In genomic region chr16:27080870-27081269, GRCh38 we compare ENCODE assay signal across 11 cellular contexts. TPM values are rescaled to one million over a fixed set of nuclear protein-coding genes. Genes with fewer than 3 reads are reported as not detected.
A peak's percentile ranks its signal among the peaks of the same experiment; 100 is the strongest.
DNase-seq lines count a peak whose midpoint lies in the region; ATAC-seq and TF ChIP-seq lines count a peak whose summit lies in the region.
"Had no signal": no experiment of that assay in that cellular context is flagged by ENCODE, and none has a peak within 500 bp of the region (broad histone marks: within the 10 kb centered on the region; RNA-seq: fewer than 3 reads in every experiment).

No MANE protein-coding gene starts in this region.

- DNase-seq in AG04450 (ENCODE audit: low read depth, low spot score) (no peak), RPMI8226 (peak; percentile 12), hepatic stellate cell (ENCODE audit: low spot score) (peak; percentile 36)
- no peak for DNase-seq in activated T-cell treated with anti-CD3 and anti-CD28 coated beads, Interleukin-2, amount 50 U/mL, for 24 hours
- DNase-seq in activated CD4-positive, alpha-beta T cell treated with anti-CD3 and anti-CD28 coated beads, Interleukin-2, amount 50 U/mL, for 4 hours, result no peak
- DNase-seq: activated naive CD4-positive, alpha-beta T cell treated with anti-CD3 and anti-CD28 coated beads, Interleukin-2, amount 10 ng/mL, durations not matched to agents 7 days and 5 days; GF-D8 had no signal

- ATAC-seq in HG03025 (IDR thresholded peaks at IDR 0.05; ENCODE audit: low FRiP score, unreplicated experiment) (no peak), GM18520 (IDR thresholded peaks at IDR 0.05; ENCODE audit: unreplicated experiment) (no peak)

- no peak overlapping the region for H3K27ac ChIP-seq in AG04450 (ENCODE audit: low read depth, low read length)
- H3K27ac ChIP-seq: suprapubic skin had no signal

- no peaks in the 10 kb centered on the region for H3K9me3 ChIP-seq in AG04450 (ENCODE audit: control insufficient read depth, insufficient read depth, low read length)
- H3K9me3 ChIP-seq: suprapubic skin had no signal

- POLR2A ChIA-PET in AG04450 (lab: Yijun Ruan, JAX), result no interaction called here

- peaks cover 3% of the 10 kb centered on the region for H3K9me3 Mint-ChIP-seq in activated T-cell treated with anti-CD3 and anti-CD28 coated beads, Interleukin-2, amount 50 U/mL, for 24 hours
- H3K9me3 Mint-ChIP-seq: activated naive CD4-positive, alpha-beta T cell treated with anti-CD3 and anti-CD28 coated beads, Interleukin-2, amount 10 ng/mL, durations not matched to agents 7 days and 5 days had no signal

- no peaks in the 10 kb centered on the region for H3K36me3 Mint-ChIP-seq in activated T-cell treated with anti-CD3 and anti-CD28 coated beads, Interleukin-2, amount 50 U/mL, for 24 hours (ENCODE audit: low read depth)
- H3K36me3 Mint-ChIP-seq: activated naive CD4-positive, alpha-beta T cell treated with anti-CD3 and anti-CD28 coated beads, Interleukin-2, amount 10 ng/mL, durations not matched to agents 7 days and 5 days had no signal

- no peak overlapping the region for H3K27ac Mint-ChIP-seq in activated T-cell treated with anti-CD3 and anti-CD28 coated beads, Interleukin-2, amount 50 U/mL, for 24 hours
- H3K27ac Mint-ChIP-seq: activated naive CD4-positive, alpha-beta T cell treated with anti-CD3 and anti-CD28 coated beads, Interleukin-2, amount 10 ng/mL, durations not matched to agents 7 days and 5 days had no signal

- TF ChIP-seq CTCF in AG04450 (IDR thresholded peaks at IDR 0.05; ENCODE audit: low read depth, low read length), result peak; percentile 52
- TF ChIP-seq CTCF in GM12875 (IDR thresholded peaks at IDR 0.05; ENCODE audit: borderline replicate concordance, insufficient read depth, low read depth, low read length), result peak; percentile 53; the same call in 1 of the 2 replicates

- CTCF ChIA-PET in AG04450 (lab: Charles Lee), result interaction anchor here (1.1 kb wide), 1 partner anchor 29 kb away, joined by 9 read pairs; no protein-coding TSS in a partner anchor

- H3K4me3 Mint-ChIP-seq in activated T-cell treated with anti-CD3 and anti-CD28 coated beads, Interleukin-2, amount 50 U/mL, for 24 hours, result no peak overlapping the region
- H3K4me3 Mint-ChIP-seq: activated naive CD4-positive, alpha-beta T cell treated with anti-CD3 and anti-CD28 coated beads, Interleukin-2, amount 10 ng/mL, durations not matched to agents 7 days and 5 days had no signal

- H3K4me1 Mint-ChIP-seq in activated T-cell treated with anti-CD3 and anti-CD28 coated beads, Interleukin-2, amount 50 U/mL, for 24 hours (ENCODE audit: low read depth), result no peaks in the 10 kb centered on the region
- H3K4me1 Mint-ChIP-seq: activated naive CD4-positive, alpha-beta T cell treated with anti-CD3 and anti-CD28 coated beads, Interleukin-2, amount 10 ng/mL, durations not matched to agents 7 days and 5 days had no signal

- peaks cover 7% of the 10 kb centered on the region for H3K27me3 ChIP-seq in AG04450 (ENCODE audit: control insufficient read depth, insufficient read depth, low read length)

- peaks cover 33% of the 10 kb centered on the region for H3K27me3 Mint-ChIP-seq in activated T-cell treated with anti-CD3 and anti-CD28 coated beads, Interleukin-2, amount 50 U/mL, for 24 hours

- H3K4me3 ChIP-seq in AG04450 (ENCODE audit: low read depth, low read length) (no peak overlapping the region), GM12875 (ENCODE audit: low read depth, low read length) (no peak overlapping the region)
- H3K4me3 ChIP-seq: suprapubic skin had no signal

RNA-seq across cellular contexts. Expression of gene C16orf82, which starts 14.1 kb away (rescaled TPM):
- polyA plus RNA-seq in AG04450 (2011; rRNA removed), result not detected in 2 replicates
- polyA minus RNA-seq in AG04450 (2011; rRNA and poly(A)+ RNA removed), result not detected in 2 replicates

Comparison
In these comparisons a context has a peak if more than half of its experiments do, and no peak if none do; other contexts are left out.
1. DNase-seq: peak in RPMI8226 (single experiment) and hepatic stellate cell (single experiment); none in AG04450 (single experiment), activated T-cell treated with anti-CD3 and anti-CD28 coated beads, Interleukin-2, amount 50 U/mL, for 24 hours (single experiment) and activated CD4-positive, alpha-beta T cell treated with anti-CD3 and anti-CD28 coated beads, Interleukin-2, amount 50 U/mL, for 4 hours (0 of 2).